ENCODE assay signal across 8 cellular contexts in genomic region chr6:170305772-170306323, GRCh38. TPM values are rescaled to one million over a fixed set of nuclear protein-coding genes. Genes with fewer than 3 reads are reported as not detected.
DNase-seq lines count a peak whose midpoint lies in the region; ATAC-seq and TF ChIP-seq lines count a peak whose summit lies in the region.

No MANE protein-coding gene starts in this region.

- H3K27me3 ChIP-seq in iPS DF 6.9 (ENCODE audit: control insufficient read depth, insufficient read depth, low read length) = peaks cover 4% of the 10 kb centered on the region; the same call in 1 of the 2 replicates

- no peaks in the 10 kb centered on the region for H3K36me3 ChIP-seq in iPS DF 6.9 (ENCODE audit: control insufficient read depth, insufficient read depth, low read length)

- H3K4me1 Mint-ChIP-seq in WTC11 = peaks cover 18% of the 10 kb centered on the region
- peaks cover 32% of the 10 kb centered on the region for H3K4me1 Mint-ChIP-seq in stimulated activated naive CD8-positive, alpha-beta T cell treated with anti-CD3 and anti-CD28 coated beads, Interleukin-15, amount 100 ng/mL, for 72 hours

- H3K4me3 Mint-ChIP-seq in WTC11 = peak overlapping the region; percentile 76
- peak overlapping the region; percentile 97 to 99 for H3K4me3 Mint-ChIP-seq in stimulated activated naive CD8-positive, alpha-beta T cell treated with anti-CD3 and anti-CD28 coated beads, Interleukin-15, amount 100 ng/mL, for 72 hours

- intact Hi-C loops in Right ventricle myocardium inferior (cut with DNase I) (loop anchor here (5.0 kb wide), 1 partner anchor 246 kb away; the partner anchor contains the start of genes PSMB1 and TBP), cardiac septum (cut with DNase I) (loop anchor here (2.0 to 5.0 kb wide), 2 partner anchors 221 to 247 kb away; partner anchors contain the start of gene PSMB1)

- H3K9me3 Mint-ChIP-seq in WTC11 = peaks cover 52% of the 10 kb centered on the region
- peaks cover 7 to 12% of the 10 kb centered on the region in 2 donors for H3K9me3 Mint-ChIP-seq in stimulated activated naive CD8-positive, alpha-beta T cell treated with anti-CD3 and anti-CD28 coated beads, Interleukin-15, amount 100 ng/mL, for 72 hours

- H3K27ac Mint-ChIP-seq in WTC11 = no peak overlapping the region
- no peak overlapping the region for H3K27ac Mint-ChIP-seq in stimulated activated naive CD8-positive, alpha-beta T cell treated with anti-CD3 and anti-CD28 coated beads, Interleukin-15, amount 100 ng/mL, for 72 hours

- H3K4me3 ChIP-seq in iPS DF 6.9 (ENCODE audit: low read length) = peak overlapping the region; percentile 88; the same call in 1 of the 2 replicates

- no peak for TF ChIP-seq CTCF in WTC11 (IDR thresholded peaks at IDR 0.05)

- peaks cover 59% of the 10 kb centered on the region for H3K27me3 Mint-ChIP-seq in WTC11 (ENCODE audit: low read depth)
- peaks cover 6% of the 10 kb centered on the region for H3K27me3 Mint-ChIP-seq in stimulated activated naive CD8-positive, alpha-beta T cell treated with anti-CD3 and anti-CD28 coated beads, Interleukin-15, amount 100 ng/mL, for 72 hours

- no peak overlapping the region for H3K27ac ChIP-seq in iPS DF 6.9 (ENCODE audit: low read length)

- ATAC-seq in Right ventricle myocardium inferior (peak; percentile 17), WTC11 (no peak), HG03039 (IDR thresholded peaks at IDR 0.05; ENCODE audit: unreplicated experiment) (no peak)
- no peak for ATAC-seq in stimulated activated naive CD8-positive, alpha-beta T cell treated with anti-CD3 and anti-CD28 coated beads, Interleukin-15, amount 100 ng/mL, for 72 hours

- POLR2A ChIA-PET in WTC11 (lab: Charles Lee) = no interaction called here

- no CpG with 5 or more reads among the region's 31 CpGs for WGBS in iPS DF 6.9 (ENCODE audit: insufficient coverage, insufficient read length)

- DNase-seq in Right ventricle myocardium inferior (ENCODE audit: missing footprints) = no peak
- no peak for DNase-seq in cardiac septum (ENCODE audit: low spot score)
- DNase-seq in WTC11 (ENCODE audit: low spot score) = no peak
- DNase-seq in iPS DF 6.9 (ENCODE audit: low read depth, low spot score) = no peak
- no peak for DNase-seq in stimulated activated naive CD8-positive, alpha-beta T cell treated with anti-CD3 and anti-CD28 coated beads, Interleukin-15, amount 100 ng/mL, for 72 hours
- DNase-seq in HPDE6-E6E7 (ENCODE audit: extremely low spot score) = no peak
- DNase-seq in EL = no peak

- H3K36me3 Mint-ChIP-seq in WTC11 = peaks cover 51% of the 10 kb centered on the region

- no peaks in the 10 kb centered on the region; the same call in 1 of the 2 replicates for H3K4me1 ChIP-seq in iPS DF 6.9 (ENCODE audit: control insufficient read depth, insufficient read depth, low read length)

- no peaks in the 10 kb centered on the region for H3K9me3 ChIP-seq in iPS DF 6.9 (ENCODE audit: control insufficient read depth, insufficient read depth, low read length)

- CTCF ChIA-PET in WTC11 (lab: Charles Lee) = interaction anchor here (1.4 kb wide), 1 partner anchor 15 kb away, joined by 3 read pairs; the partner anchor contains the start of gene DLL1

TF ChIP-seq in WTC11, 78 proteins besides CTCF, POLR2A, EP300 and RAD21 (continues in another document):
- no peak for TF ChIP-seq OVOL2 (CRISPR knock-in tag; IDR thresholded peaks at IDR 0.05; ENCODE audit: borderline replicate concordance)
- no peak for TF ChIP-seq ZNF317 (CRISPR knock-in tag; IDR thresholded peaks at IDR 0.05; ENCODE audit: borderline replicate concordance, low read depth)
- TF ChIP-seq, protein P1, sequence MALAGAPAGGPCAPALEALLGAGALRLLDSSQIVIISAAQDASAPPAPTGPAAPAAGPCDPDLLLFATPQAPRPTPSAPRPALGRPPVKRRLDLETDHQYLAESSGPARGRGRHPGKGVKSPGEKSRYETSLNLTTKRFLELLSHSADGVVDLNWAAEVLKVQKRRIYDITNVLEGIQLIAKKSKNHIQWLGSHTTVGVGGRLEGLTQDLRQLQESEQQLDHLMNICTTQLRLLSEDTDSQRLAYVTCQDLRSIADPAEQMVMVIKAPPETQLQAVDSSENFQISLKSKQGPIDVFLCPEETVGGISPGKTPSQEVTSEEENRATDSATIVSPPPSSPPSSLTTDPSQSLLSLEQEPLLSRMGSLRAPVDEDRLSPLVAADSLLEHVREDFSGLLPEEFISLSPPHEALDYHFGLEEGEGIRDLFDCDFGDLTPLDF (CRISPR knock-in tag; IDR thresholded peaks at IDR 0.05) = peak; percentile 15; the same call in 1 of the 2 replicates
- TF ChIP-seq GRHL2 (CRISPR knock-in tag; IDR thresholded peaks at IDR 0.05; ENCODE audit: insufficient replicate concordance, severe bottlenecking) = no peak
- no peak; the same call in 1 of the 2 replicates for TF ChIP-seq AFF4 (CRISPR knock-in tag; IDR thresholded peaks at IDR 0.05; ENCODE audit: borderline replicate concordance)
- TF ChIP-seq, protein P2, sequence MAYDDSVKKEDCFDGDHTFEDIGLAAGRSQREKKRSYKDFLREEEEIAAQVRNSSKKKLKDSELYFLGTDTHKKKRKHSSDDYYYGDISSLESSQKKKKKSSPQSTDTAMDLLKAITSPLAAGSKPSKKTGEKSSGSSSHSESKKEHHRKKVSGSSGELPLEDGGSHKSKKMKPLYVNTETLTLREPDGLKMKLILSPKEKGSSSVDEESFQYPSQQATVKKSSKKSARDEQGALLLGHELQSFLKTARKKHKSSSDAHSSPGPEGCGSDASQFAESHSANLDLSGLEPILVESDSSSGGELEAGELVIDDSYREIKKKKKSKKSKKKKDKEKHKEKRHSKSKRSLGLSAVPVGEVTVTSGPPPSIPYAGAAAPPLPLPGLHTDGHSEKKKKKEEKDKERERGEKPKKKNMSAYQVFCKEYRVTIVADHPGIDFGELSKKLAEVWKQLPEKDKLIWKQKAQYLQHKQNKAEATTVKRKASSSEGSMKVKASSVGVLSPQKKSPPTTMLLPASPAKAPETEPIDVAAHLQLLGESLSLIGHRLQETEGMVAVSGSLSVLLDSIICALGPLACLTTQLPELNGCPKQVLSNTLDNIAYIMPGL (CRISPR knock-in tag; IDR thresholded peaks at IDR 0.05) = no peak
- no peak for TF ChIP-seq ATF6 (CRISPR knock-in tag; IDR thresholded peaks at IDR 0.05)
- no peak for TF ChIP-seq MXD4 (CRISPR knock-in tag; IDR thresholded peaks at IDR 0.05; ENCODE audit: borderline replicate concordance)
- no peak for TF ChIP-seq TEAD1 (CRISPR knock-in tag; IDR thresholded peaks at IDR 0.05)
- TF ChIP-seq, protein P3, sequence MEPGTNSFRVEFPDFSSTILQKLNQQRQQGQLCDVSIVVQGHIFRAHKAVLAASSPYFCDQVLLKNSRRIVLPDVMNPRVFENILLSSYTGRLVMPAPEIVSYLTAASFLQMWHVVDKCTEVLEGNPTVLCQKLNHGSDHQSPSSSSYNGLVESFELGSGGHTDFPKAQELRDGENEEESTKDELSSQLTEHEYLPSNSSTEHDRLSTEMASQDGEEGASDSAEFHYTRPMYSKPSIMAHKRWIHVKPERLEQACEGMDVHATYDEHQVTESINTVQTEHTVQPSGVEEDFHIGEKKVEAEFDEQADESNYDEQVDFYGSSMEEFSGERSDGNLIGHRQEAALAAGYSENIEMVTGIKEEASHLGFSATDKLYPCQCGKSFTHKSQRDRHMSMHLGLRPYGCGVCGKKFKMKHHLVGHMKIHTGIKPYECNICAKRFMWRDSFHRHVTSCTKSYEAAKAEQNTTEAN (CRISPR knock-in tag; IDR thresholded peaks at IDR 0.05) = peak; percentile 69; the same call in 1 of the 2 replicates
- TF ChIP-seq TEAD4 (CRISPR knock-in tag; IDR thresholded peaks at IDR 0.05) = 0 out of 2 replicates have a peak, but pooled peaks have one; percentile 43

RNA-seq across cellular contexts. Expression of gene FAM120B, which starts 0.7 kb away (rescaled TPM):
- total RNA-seq in Right ventricle myocardium inferior = 16.3 TPM
- total RNA-seq in cardiac septum = 27.4 TPM
- 15.2 to 16.8 TPM (median 15.2 TPM) in 3 replicates for total RNA-seq in WTC11 (2021)

RNA-seq across cellular contexts. Expression of gene DLL1, which starts 15.0 kb away (rescaled TPM):
- total RNA-seq in Right ventricle myocardium inferior (21.5 TPM), cardiac septum (6.4 TPM), WTC11 (2021) (20.6 to 25.3 TPM (median 20.7 TPM) in 3 replicates)
